9 cellular contexts compared by ENCODE assay signal in genomic region chr2:63767307-63767706, GRCh38.
"Had no signal": no experiment of that assay in that cellular context is flagged by ENCODE, and none has a peak within 500 bp of the region (broad histone marks: within the 10 kb centered on the region; RNA-seq: fewer than 3 reads in every experiment).

No MANE protein-coding gene starts in this region.

- DNase-seq: GM23248, GOT3, H9, HCEC 1CT, IMR-90, KBM-7 had no signal

- H3K27ac ChIP-seq: GM23248, KMS-11 had no signal

- FAIRE-seq: H54, HTR-8/SVneo had no signal

- H3K4me2 ChIP-seq: KMS-11 had no signal

- H3K4me3 ChIP-seq: GM23248 had no signal

- H3K9ac ChIP-seq: GM23248, KMS-11 had no signal

- H2AFZ ChIP-seq: GM23248 had no signal
